Comparison of ENCODE assay signal across 1 cellular context in the genomic region with DNA sequence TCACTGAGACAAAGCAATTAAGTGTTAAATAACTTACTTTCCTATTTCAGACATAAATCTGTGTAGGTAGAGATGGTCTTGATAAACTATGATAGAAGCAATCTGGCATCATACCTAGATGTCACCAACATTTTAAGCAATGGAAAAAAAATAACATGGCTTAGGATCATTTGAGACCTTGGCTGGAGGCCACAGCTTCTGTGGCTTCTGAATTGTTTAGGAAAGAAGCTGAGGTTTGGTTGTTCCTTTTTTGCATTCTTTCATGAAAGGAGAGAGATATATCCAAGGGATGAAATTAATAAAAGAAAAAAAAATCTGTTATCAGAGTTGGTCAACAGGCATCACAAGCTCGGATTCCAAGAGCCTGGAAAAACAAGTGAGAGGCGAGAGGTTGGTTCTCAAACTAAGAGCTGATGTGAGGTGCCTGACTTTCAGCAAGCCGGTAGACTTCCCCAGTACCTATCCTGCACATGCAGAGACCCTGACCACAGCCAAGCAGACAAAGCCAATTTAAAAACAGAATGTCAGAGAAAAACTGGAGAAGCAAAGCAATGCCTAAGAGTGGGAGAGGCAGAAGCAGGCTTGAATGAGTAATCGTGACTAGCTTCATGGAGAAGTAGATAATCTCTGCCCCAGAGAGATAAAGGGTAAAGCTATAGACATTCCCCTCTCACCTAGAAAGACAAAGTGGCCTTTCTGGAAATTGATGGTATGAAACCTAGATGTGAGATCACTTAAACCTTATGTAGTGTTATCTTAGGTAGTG.
TF ChIP-seq lines count a peak whose summit lies in the region.

No MANE protein-coding gene starts in this region.

TF ChIP-seq in K562, 482 proteins besides CTCF, POLR2A, EP300 and RAD21:
- TF ChIP-seq FOSL1 (tag; conservative IDR thresholded peaks at IDR 0.05) (peak; percentile 83), CBFA2T3 (IDR thresholded peaks at IDR 0.05) (peak; percentile 63), SMARCE1 (IDR thresholded peaks at IDR 0.05) (peak; percentile 39; the same call in 1 of the 2 replicates), TEAD4 (IDR thresholded peaks at IDR 0.05; ENCODE audit: low read length) (peak; percentile 54; the same call in 1 of the 2 replicates), TEAD4 (CRISPR knock-in tag; IDR thresholded peaks at IDR 0.05; ENCODE audit: borderline replicate concordance) (no peak), ARID1B (IDR thresholded peaks at IDR 0.05) (peak; percentile 60), NCOR1 (IDR thresholded peaks at IDR 0.05) (peak; percentile 17; the same call in 1 of the 2 replicates), MXI1 (IDR thresholded peaks at IDR 0.05; ENCODE audit: low read depth, low read length) (no peak), TAL1 (IDR thresholded peaks at IDR 0.05) (peak; percentile 15; the same call in 1 of the 2 replicates)
- TF ChIP-seq, protein P1, sequence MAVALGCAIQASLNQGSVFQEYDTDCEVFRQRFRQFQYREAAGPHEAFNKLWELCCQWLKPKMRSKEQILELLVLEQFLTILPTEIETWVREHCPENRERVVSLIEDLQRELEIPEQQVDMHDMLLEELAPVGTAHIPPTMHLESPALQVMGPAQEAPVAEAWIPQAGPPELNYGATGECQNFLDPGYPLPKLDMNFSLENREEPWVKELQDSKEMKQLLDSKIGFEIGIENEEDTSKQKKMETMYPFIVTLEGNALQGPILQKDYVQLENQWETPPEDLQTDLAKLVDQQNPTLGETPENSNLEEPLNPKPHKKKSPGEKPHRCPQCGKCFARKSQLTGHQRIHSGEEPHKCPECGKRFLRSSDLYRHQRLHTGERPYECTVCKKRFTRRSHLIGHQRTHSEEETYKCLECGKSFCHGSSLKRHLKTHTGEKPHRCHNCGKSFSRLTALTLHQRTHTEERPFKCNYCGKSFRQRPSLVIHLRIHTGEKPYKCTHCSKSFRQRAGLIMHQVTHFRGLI (CRISPR knock-in tag; IDR thresholded peaks at IDR 0.05) = no peak
TF ChIP-seq in K562: peak in this region for 7.
